In genomic region chr3:172877011-172877410, GRCh38 we compare ENCODE assay signal across 18 cellular contexts.
DNase-seq lines count a peak whose midpoint lies in the region; ATAC-seq and TF ChIP-seq lines count a peak whose summit lies in the region.
"Had no signal": no experiment of that assay in that cellular context is flagged by ENCODE, and none has a peak within 500 bp of the region (broad histone marks: within the 10 kb centered on the region; RNA-seq: fewer than 3 reads in every experiment).

No MANE protein-coding gene starts in this region.

- H2BK15ac ChIP-seq in mesenchymal stem cell (ENCODE audit: low read depth, poor library complexity, severe bottlenecking) = no peak overlapping the region

- H3K27me3 ChIP-seq in BLaER1 (no peaks in the 10 kb centered on the region), mesenchymal stem cell (ENCODE audit: control insufficient read depth in 1 of 2, insufficient read depth in 1 of 2, low read length in 2 of 2) (peaks cover 0 to 1% of the 10 kb centered on the region in 2 experiments)
- H3K27me3 ChIP-seq: neutrophil had no signal

- H3K4me1 Mint-ChIP-seq in brain = peaks cover 26% of the 10 kb centered on the region
- H3K4me1 Mint-ChIP-seq: activated CD4-positive, alpha-beta memory T cell treated with anti-CD3 and anti-CD28 coated beads, Interleukin-2, amount 10 ng/mL, durations not matched to agents 7 days and 5 days; CD4-positive, CD25-positive, alpha-beta regulatory T cell had no signal

- H3K9me3 ChIP-seq in BLaER1 (peaks cover 34% of the 10 kb centered on the region), mesenchymal stem cell (ENCODE audit: control insufficient read depth, low read length) (no peaks in the 10 kb centered on the region)
- H3K9me3 ChIP-seq: neutrophil had no signal

- peaks cover 13 to 25% (median 21%) of the 10 kb centered on the region in 5 experiments for H3K9me3 Mint-ChIP-seq in brain
- H3K9me3 Mint-ChIP-seq: T-helper 1 cell treated with Interleukin-12 subunit alpha and Interleukin-12 subunit beta and Interleukin-4 antibody, amounts not matched to agents 30 μg/mL and 1 μg/mL, for 36 hours had no signal

- peaks cover 34% of the 10 kb centered on the region for H3K4me1 ChIP-seq in BLaER1
- no peaks in the 10 kb centered on the region for H3K4me1 ChIP-seq in mesenchymal stem cell (ENCODE audit: control insufficient read depth, insufficient read depth, low read depth, low read length)

- H2BK5ac ChIP-seq in mesenchymal stem cell (ENCODE audit: low read depth, low read length, poor library complexity, severe bottlenecking) = no peak overlapping the region

- no peak overlapping the region for H4K91ac ChIP-seq in mesenchymal stem cell (ENCODE audit: low read length)

- no peak overlapping the region for H3K14ac ChIP-seq in mesenchymal stem cell (ENCODE audit: low read length in 2 of 2)

- peak overlapping the region in 3 of 5 experiments; percentile 22 to 25 (median 23) for H3K27ac Mint-ChIP-seq in brain
- H3K27ac Mint-ChIP-seq: activated CD4-positive, alpha-beta memory T cell treated with anti-CD3 and anti-CD28 coated beads, Interleukin-2, amount 10 ng/mL, durations not matched to agents 7 days and 5 days; activated naive CD4-positive, alpha-beta T cell treated with anti-CD3 and anti-CD28 coated beads for 36 hours; CD4-positive, CD25-positive, alpha-beta regulatory T cell; T-helper 1 cell treated with Interleukin-12 subunit alpha and Interleukin-12 subunit beta and Interleukin-4 antibody, amounts not matched to agents 30 μg/mL and 1 μg/mL, for 36 hours had no signal

- H3K36me3 Mint-ChIP-seq in brain = peaks cover 5% of the 10 kb centered on the region
- H3K36me3 Mint-ChIP-seq: CD4-positive, CD25-positive, alpha-beta regulatory T cell had no signal

- no peaks in the 10 kb centered on the region for H3K27me3 Mint-ChIP-seq in brain
- H3K27me3 Mint-ChIP-seq: activated CD4-positive, alpha-beta memory T cell treated with anti-CD3 and anti-CD28 coated beads, Interleukin-2, amount 10 ng/mL, durations not matched to agents 7 days and 5 days; CD4-positive, CD25-positive, alpha-beta regulatory T cell had no signal

- H3K23ac ChIP-seq in mesenchymal stem cell (ENCODE audit: low read length in 2 of 2) = no peak overlapping the region

- H3K18ac ChIP-seq in mesenchymal stem cell (ENCODE audit: low read depth in 1 of 2, low read length in 2 of 2) = no peak overlapping the region

- H3K79me1 ChIP-seq in mesenchymal stem cell (replicated peaks; ENCODE audit: low read length, poor library complexity, severe bottlenecking) = no peaks in the 10 kb centered on the region

- no peak overlapping the region for H2BK12ac ChIP-seq in mesenchymal stem cell (ENCODE audit: low read length in 2 of 2)

- H3K4me2 ChIP-seq in BLaER1 = peak overlapping the region; percentile 78
- H3K4me2 ChIP-seq in mesenchymal stem cell (ENCODE audit: low read length, poor library complexity, severe bottlenecking) = no peak overlapping the region

- no peak overlapping the region for H3K4me3 Mint-ChIP-seq in brain
- H3K4me3 Mint-ChIP-seq: activated CD4-positive, alpha-beta memory T cell treated with anti-CD3 and anti-CD28 coated beads, Interleukin-2, amount 10 ng/mL, durations not matched to agents 7 days and 5 days; activated naive CD4-positive, alpha-beta T cell treated with anti-CD3 and anti-CD28 coated beads for 36 hours; CD4-positive, CD25-positive, alpha-beta regulatory T cell; T-helper 1 cell treated with Interleukin-12 subunit alpha and Interleukin-12 subunit beta and Interleukin-4 antibody, amounts not matched to agents 30 μg/mL and 1 μg/mL, for 36 hours had no signal

- H4K8ac ChIP-seq in mesenchymal stem cell (ENCODE audit: low read length) = no peak overlapping the region

- no peak overlapping the region for H3K4ac ChIP-seq in mesenchymal stem cell (ENCODE audit: low read depth in 1 of 2, low read length in 2 of 2)

- H3K36me3 ChIP-seq in BLaER1 (no peaks in the 10 kb centered on the region), mesenchymal stem cell (ENCODE audit: control insufficient read depth in 1 of 2, insufficient read depth in 2 of 2, low read depth in 1 of 2, low read length in 2 of 2) (no peaks in the 10 kb centered on the region)
- H3K36me3 ChIP-seq: neutrophil had no signal

- no peaks in the 10 kb centered on the region for H4K20me1 ChIP-seq in BLaER1

- no peak for TF ChIP-seq CTCF in brain (conservative IDR thresholded peaks at IDR 0.05)

- H3K9ac ChIP-seq in BLaER1 = no peak overlapping the region
- no peak overlapping the region for H3K9ac ChIP-seq in mesenchymal stem cell (ENCODE audit: low read length)

- H2AFZ ChIP-seq in mesenchymal stem cell (ENCODE audit: low read depth, low read length) = no peak overlapping the region

- H3K4me3 ChIP-seq in BLaER1 = 0 out of 2 replicates have a peak overlapping the region, but pooled peaks have one; percentile 12
- H3K4me3 ChIP-seq in mesenchymal stem cell (ENCODE audit: insufficient read depth in 1 of 2, low read depth in 1 of 2, low read length in 2 of 2) = no peak overlapping the region

- no peak for ATAC-seq in HG03521 (IDR thresholded peaks at IDR 0.05; ENCODE audit: unreplicated experiment)

- H2BK120ac ChIP-seq in mesenchymal stem cell (ENCODE audit: low read depth, low read length) = no peak overlapping the region

- H3K27ac ChIP-seq in BLaER1 (peak overlapping the region; percentile 58; the same call in 1 of the 2 replicates), mesenchymal stem cell (ENCODE audit: low read length, poor library complexity, severe bottlenecking) (no peak overlapping the region)
- H3K27ac ChIP-seq: neutrophil had no signal

- H2AK5ac ChIP-seq in mesenchymal stem cell (ENCODE audit: low read length, severe bottlenecking) = no peak overlapping the region

- DNase-seq in NCI-H128 (lab: John Stamatoyannopoulos, UW; ENCODE audit: unreplicated experiment) = peak; percentile 36
- peak; percentile 74 for DNase-seq in mesenchymal stem cell
- no peak for DNase-seq in NCI-H526 treated with DMSO at 0.1 percent for 48 hours (lab: John Stamatoyannopoulos, UW)
- DNase-seq in middle frontal gyrus (ENCODE audit: extremely low spot score, low spot score) = no peak
- DNase-seq in activated gamma-delta T cell treated with Interleukin-2 at 50 U/mL for 16 hours = no peak
- DNase-seq: activated CD4-positive, alpha-beta memory T cell treated with anti-CD3 and anti-CD28 coated beads, Interleukin-2, amount 10 ng/mL, durations not matched to agents 7 days and 5 days; activated naive CD4-positive, alpha-beta T cell treated with anti-CD3 and anti-CD28 coated beads for 36 hours; activated T-cell treated with anti-CD3 and anti-CD28 coated beads, Interleukin-2, amount 50 U/mL, for 1 hour; anterior cingulate cortex; CD4-positive, CD25-positive, alpha-beta regulatory T cell; kidney; NCI-H1930; Right ventricle myocardium superior had no signal

- 4% methylated on average over 4 of the region's 4 CpGs for WGBS in mesenchymal stem cell

Comparison
In these comparisons a context has a peak if more than half of its experiments do, and no peak if none do; other contexts are left out.
1. DNase-seq: peak in NCI-H128 (single experiment) and mesenchymal stem cell (single experiment); none in NCI-H526 treated with DMSO at 0.1 percent for 48 hours (single experiment), middle frontal gyrus (single experiment) and activated gamma-delta T cell treated with Interleukin-2 at 50 U/mL for 16 hours (single experiment).